Comparison of ENCODE assay signal across 6 cellular contexts in genomic region chr17:9151740-9152139, GRCh38.
A peak's percentile ranks its signal among the peaks of the same experiment; 100 is the strongest.
DNase-seq lines count a peak whose midpoint lies in the region; ATAC-seq, FAIRE-seq and TF ChIP-seq lines count a peak whose summit lies in the region.
"Not testable (repeated sequence)": the region's sequence is repeated elsewhere in the genome, so short reads cannot be mapped to it uniquely, and the experiment has no call there.

No MANE protein-coding gene starts in this region.

- POLR2A ChIA-PET in A549 (lab: Yijun Ruan, JAX), result not testable (repeated sequence)

- H3K4me1 Mint-ChIP-seq in activated naive CD4-positive, alpha-beta T cell treated with anti-CD3 and anti-CD28 coated beads, Interleukin-2, amount 50 U/mL, for 24 hours, result not testable (repeated sequence)
- H3K4me1 Mint-ChIP-seq in endodermal cell, result peaks cover 58% of the 10 kb centered on the region

- not testable (repeated sequence) for H3K9me3 ChIP-seq in A549; endodermal cell (ENCODE audit: control insufficient read depth, low read length); neuronal stem cell (replicated peaks in 1 of 2; ENCODE audit: control insufficient read depth in 2 of 2, insufficient read depth in 1 of 2, low read depth in 1 of 2, low read length in 2 of 2); testis

- H2BK12ac ChIP-seq in neuronal stem cell (ENCODE audit: low read length), result peak overlapping the region; percentile 89

- H2BK15ac ChIP-seq in mesendoderm (replicated peaks; ENCODE audit: low read depth), result not testable (repeated sequence)
- peak overlapping the region; percentile 90 for H2BK15ac ChIP-seq in neuronal stem cell (ENCODE audit: low read length)

- H4K8ac ChIP-seq in mesendoderm (ENCODE audit: low read depth, low read length); neuronal stem cell (ENCODE audit: low read depth, low read length): not testable (repeated sequence)

- not testable (repeated sequence) for H2AK5ac ChIP-seq in mesendoderm (ENCODE audit: low read length)
- peak overlapping the region; percentile 72 for H2AK5ac ChIP-seq in neuronal stem cell (ENCODE audit: low read depth, low read length)

- not testable (repeated sequence) for H2BK120ac ChIP-seq in mesendoderm (ENCODE audit: low read depth, low read length); neuronal stem cell (ENCODE audit: low read depth, low read length)

- not testable (repeated sequence) for H3K4me1 ChIP-seq in A549; mesendoderm (ENCODE audit: control insufficient read depth, low read depth, low read length); testis
- H3K4me1 ChIP-seq in endodermal cell (ENCODE audit: control insufficient read depth, insufficient read depth, low read length) (peaks cover 26% of the 10 kb centered on the region), neuronal stem cell (ENCODE audit: control insufficient read depth in 2 of 2, insufficient read depth in 1 of 2, low read depth in 1 of 2, low read length in 2 of 2) (peaks cover 0 to 18% of the 10 kb centered on the region in 2 donors)

- H3K4me3 Mint-ChIP-seq in activated naive CD4-positive, alpha-beta T cell treated with anti-CD3 and anti-CD28 coated beads, Interleukin-2, amount 50 U/mL, for 24 hours; endodermal cell: not testable (repeated sequence)

- intact Hi-C loops in testis (cut with DNase I; ENCODE audit: low total_unique reads), result not testable (repeated sequence)

- H3K18ac ChIP-seq in mesendoderm (ENCODE audit: low read length) (peak overlapping the region; percentile 35), neuronal stem cell (ENCODE audit: low read length) (peak overlapping the region; percentile 15)

- H3K9ac ChIP-seq in endodermal cell (ENCODE audit: extremely low read depth, low read length, poor library complexity, severe bottlenecking); mesendoderm (ENCODE audit: low read length); neuronal stem cell (ENCODE audit: low read depth, low read length, poor library complexity): not testable (repeated sequence)

- FAIRE-seq in A549 (lab: Jason Lieb, UNC), result not testable (repeated sequence)

- H3K27ac ChIP-seq in A549; endodermal cell (ENCODE audit: low read depth, low read length); testis: not testable (repeated sequence)
- H3K27ac ChIP-seq in mesendoderm (ENCODE audit: low read depth, low read length) (peak overlapping the region; percentile 47), neuronal stem cell (replicated peaks; ENCODE audit: low read length) (peak overlapping the region; percentile 73)

- not testable (repeated sequence) for H3K36me3 ChIP-seq in endodermal cell (ENCODE audit: control insufficient read depth, insufficient read depth, low read length); mesendoderm (ENCODE audit: control insufficient read depth, insufficient read depth, low read length); neuronal stem cell (replicated peaks in 1 of 2; ENCODE audit: control insufficient read depth in 2 of 2, insufficient read depth in 2 of 2, low read length in 2 of 2); testis (ENCODE audit: low read depth, missing control alignments)

- H3K4me3 ChIP-seq in A549; mesendoderm (ENCODE audit: low read length); neuronal stem cell (ENCODE audit: low read length in 2 of 2); testis: not testable (repeated sequence)
- H3K4me3 ChIP-seq in endodermal cell (ENCODE audit: low read length), result peak overlapping the region; percentile 45

- DNase-seq in A549 (ENCODE audit: low read depth in 1 of 2, low spot score in 1 of 2); endodermal cell; mesendoderm; neuronal stem cell (ENCODE audit: low spot score): not testable (repeated sequence)
- peak; percentile 56 for DNase-seq in testis

- H3K27me3 ChIP-seq in endodermal cell (ENCODE audit: control insufficient read depth, insufficient read depth, low read length, poor library complexity, severe bottlenecking); mesendoderm (ENCODE audit: insufficient read depth, low read length, poor library complexity); neuronal stem cell (ENCODE audit: control insufficient read depth in 3 of 3, insufficient read depth in 3 of 3, low read depth in 1 of 3, low read length in 3 of 3); testis: not testable (repeated sequence)

- TF ChIP-seq RAD21 in A549 (conservative IDR thresholded peaks at IDR 0.05 in 1 of 2, IDR thresholded peaks at IDR 0.05 in 1 of 2), result not testable (repeated sequence)

- H3K23ac ChIP-seq in mesendoderm (ENCODE audit: low read length); neuronal stem cell (ENCODE audit: low read depth, low read length, poor library complexity): not testable (repeated sequence)

- H3K36me3 Mint-ChIP-seq in activated naive CD4-positive, alpha-beta T cell treated with anti-CD3 and anti-CD28 coated beads, Interleukin-2, amount 50 U/mL, for 24 hours; endodermal cell (ENCODE audit: low read depth): not testable (repeated sequence)

- not testable (repeated sequence) for H3K79me2 ChIP-seq in mesendoderm (ENCODE audit: control insufficient read depth, insufficient read depth, low read length)

- not testable (repeated sequence) for TF ChIP-seq EP300 in A549 (IDR thresholded peaks at IDR 0.05)

- H3K56ac ChIP-seq in mesendoderm (ENCODE audit: low read length), result not testable (repeated sequence)

- H3K27ac Mint-ChIP-seq in activated naive CD4-positive, alpha-beta T cell treated with anti-CD3 and anti-CD28 coated beads, Interleukin-2, amount 50 U/mL, for 24 hours, result peak overlapping the region; percentile 41
- peak overlapping the region; percentile 88 for H3K27ac Mint-ChIP-seq in endodermal cell

- not testable (repeated sequence) for H2BK5ac ChIP-seq in mesendoderm (ENCODE audit: low read length); neuronal stem cell (ENCODE audit: low read length)

- H3K14ac ChIP-seq in neuronal stem cell (ENCODE audit: low read length), result not testable (repeated sequence)

- not testable (repeated sequence) for H3K79me1 ChIP-seq in mesendoderm (ENCODE audit: low read length); neuronal stem cell (ENCODE audit: low read depth, low read length)

- not testable (repeated sequence) for ATAC-seq in A549

- H3K9me3 Mint-ChIP-seq in activated naive CD4-positive, alpha-beta T cell treated with anti-CD3 and anti-CD28 coated beads, Interleukin-2, amount 50 U/mL, for 24 hours; endodermal cell: not testable (repeated sequence)

- H3K27me3 Mint-ChIP-seq in activated naive CD4-positive, alpha-beta T cell treated with anti-CD3 and anti-CD28 coated beads, Interleukin-2, amount 50 U/mL, for 24 hours, result not testable (repeated sequence)
- peaks cover 66% of the 10 kb centered on the region for H3K27me3 Mint-ChIP-seq in endodermal cell (ENCODE audit: insufficient read depth)

- CTCF ChIA-PET in A549 (lab: Yijun Ruan, JAX), result not testable (repeated sequence)

- not testable (repeated sequence) for TF ChIP-seq CTCF in A549 (IDR thresholded peaks at IDR 0.05); endodermal cell (conservative IDR thresholded peaks at IDR 0.05); testis (IDR thresholded peaks at IDR 0.05)

- 66% methylated on average over 10 of the region's 10 CpGs for WGBS in A549 (ENCODE audit: missing lambda C conversion rate)
- 93% methylated on average over 9 to 10 of the region's 10 CpGs for WGBS in endodermal cell (ENCODE audit: insufficient coverage in 1 of 2, insufficient read length in 1 of 2), 2 experiments
- no CpG with 5 or more reads among the region's 10 CpGs for WGBS in mesendoderm (ENCODE audit: extremely low coverage, insufficient coverage, low lambda C conversion rate)
- no CpG with 5 or more reads among the region's 10 CpGs for WGBS in neuronal stem cell (ENCODE audit: extremely low coverage in 2 of 2, insufficient read length in 2 of 2, insufficient replicate concordance in 1 of 2), 2 donors
- 86 to 87% methylated on average over 10 of the region's 10 CpGs for WGBS in testis, 2 donors

- not testable (repeated sequence) for H2AFZ ChIP-seq in neuronal stem cell (ENCODE audit: low read length)

- not testable (repeated sequence) for TF ChIP-seq POLR2A in A549 (IDR thresholded peaks at IDR 0.05; ENCODE audit: low read length); testis (IDR thresholded peaks at IDR 0.05)

- not testable (repeated sequence) for H4K5ac ChIP-seq in mesendoderm (ENCODE audit: low read length)

- H4K91ac ChIP-seq in neuronal stem cell (ENCODE audit: low read depth, low read length, poor library complexity), result not testable (repeated sequence)

- H3K4me2 ChIP-seq in A549; mesendoderm (ENCODE audit: low read length); neuronal stem cell (ENCODE audit: insufficient read depth, low read length, poor library complexity, severe bottlenecking): not testable (repeated sequence)

- not testable (repeated sequence) for H3K4ac ChIP-seq in mesendoderm (ENCODE audit: low read depth, low read length); neuronal stem cell (ENCODE audit: low read length)

TF ChIP-seq in A549, 52 proteins besides CTCF, POLR2A, EP300 and RAD21:
- TF ChIP-seq MAFK (IDR thresholded peaks at IDR 0.05; ENCODE audit: partially characterized antibody), result peak; percentile 63
